In genomic region chr7:84981038-84981601, GRCh38 we compare ENCODE assay signal across 1 cellular context.
TF ChIP-seq lines count a peak whose summit lies in the region.

No MANE protein-coding gene starts in this region.

TF ChIP-seq in GM23338, 12 proteins besides CTCF, POLR2A, EP300 and RAD21 (continued from another document):
- TF ChIP-seq ZNF462 (CRISPR knock-in tag; IDR thresholded peaks at IDR 0.05): no peak
- TF ChIP-seq EZH2 (IDR thresholded peaks at IDR 0.05; ENCODE audit: low read depth, unreplicated experiment): no peak
- no peak for TF ChIP-seq JUNB (IDR thresholded peaks at IDR 0.05; ENCODE audit: unreplicated experiment)
- no peak for TF ChIP-seq STAT1 (IDR thresholded peaks at IDR 0.05; ENCODE audit: unreplicated experiment)
